8 cellular contexts compared by ENCODE assay signal in genomic region chr12:113241191-113242017, GRCh38. TPM values are rescaled to one million over a fixed set of nuclear protein-coding genes. Genes with fewer than 3 reads are reported as not detected.
DNase-seq lines count a peak whose midpoint lies in the region; ATAC-seq, FAIRE-seq and TF ChIP-seq lines count a peak whose summit lies in the region.

No MANE protein-coding gene starts in this region.

- peaks cover 20 to 26% of the 10 kb centered on the region in 2 donors for H3K4me1 ChIP-seq in small intestine (ENCODE audit: control insufficient read depth in 2 of 2, insufficient read depth in 1 of 2, low read depth in 1 of 2, low read length in 1 of 2)

- 18 to 59% (median 22%) methylated on average over 14 of the region's 14 CpGs for whole genome bisulfite sequencing in small intestine, 3 donors

- H3K4me3 ChIP-seq in fibroblast of villous mesenchyme (ENCODE audit: low read depth, low read length) (no peak overlapping the region), small intestine (ENCODE audit: low read depth in 1 of 2, low read length in 2 of 2) (no peak overlapping the region)

- H3K27me3 ChIP-seq in small intestine (ENCODE audit: control insufficient read depth in 2 of 2, insufficient read depth in 2 of 2, low read length in 2 of 2), result no peaks in the 10 kb centered on the region

- DNase-seq in NCI-H2081 (lab: John Stamatoyannopoulos, UW) (peak; percentile 5 to 43), NCI-H2081 treated with DMSO at 0.1 percent for 48 hours (lab: John Stamatoyannopoulos, UW) (no peak), RCC 7860 (ENCODE audit: low spot score) (peak; percentile 87), fibroblast of villous mesenchyme (ENCODE audit: low read depth) (peak; percentile 90), small intestine (peak; percentile 91), SIG-M5 (lab: John Stamatoyannopoulos, UW) (no peak)

- peak overlapping the region; percentile 84 to 94 for H3K27ac ChIP-seq in small intestine (ENCODE audit: low read depth in 1 of 2, low read length in 1 of 2)

- ATAC-seq in GM18907 (IDR thresholded peaks at IDR 0.05; ENCODE audit: unreplicated experiment) (no peak), GM19023 (IDR thresholded peaks at IDR 0.05; ENCODE audit: unreplicated experiment) (no peak)

- peaks cover 0 to 3% of the 10 kb centered on the region in 2 donors for H3K36me3 ChIP-seq in small intestine (ENCODE audit: control insufficient read depth in 2 of 2, insufficient read depth in 2 of 2, low read length in 2 of 2)

- no peak for TF ChIP-seq CTCF in fibroblast of villous mesenchyme (IDR thresholded peaks at IDR 0.05; ENCODE audit: insufficient read depth, low read depth, low read length)

- FAIRE-seq in RCC 7860 (lab: Jason Lieb, UNC) (no peak), small intestine (lab: Jason Lieb, UNC) (no peak)

- H3K9me3 ChIP-seq in small intestine (ENCODE audit: control insufficient read depth, low read depth), result no peaks in the 10 kb centered on the region

RNA-seq across cellular contexts. Expression of gene TPCN1, which starts 20.1 kb away (rescaled TPM):
- 15.8 and 25.9 TPM in 2 replicates for total RNA-seq in fibroblast of villous mesenchyme
- polyA plus RNA-seq in small intestine, result 10 to 100 TPM; 12.2 to 40.0 (median 28.7) TPM

RNA-seq across cellular contexts. Expression of gene RITA1, which starts 55.9 kb away (rescaled TPM):
- 22.5 and 27.6 TPM in 2 replicates for total RNA-seq in fibroblast of villous mesenchyme
- polyA plus RNA-seq in small intestine, result 10 to 100 TPM; 18.8 to 31.5 (median 20.5) TPM

RNA-seq across cellular contexts. Expression of gene DDX54, which starts 56.1 kb away (rescaled TPM):
- 33.7 and 37.0 TPM in 2 replicates for total RNA-seq in fibroblast of villous mesenchyme
- 10 to 100 TPM; 34.9 to 75.6 (median 49.4) TPM for polyA plus RNA-seq in small intestine

Comparison
In these comparisons a context has a peak if more than half of its experiments do, and no peak if none do; other contexts are left out.
1. DNase-seq: peak in NCI-H2081 (2 of 2), RCC 7860 (single experiment), fibroblast of villous mesenchyme (single experiment) and small intestine (single experiment); none in NCI-H2081 treated with DMSO at 0.1 percent for 48 hours (single experiment) and SIG-M5 (single experiment).